Comparison of ENCODE assay signal across 1 cellular context in the genomic region with DNA sequence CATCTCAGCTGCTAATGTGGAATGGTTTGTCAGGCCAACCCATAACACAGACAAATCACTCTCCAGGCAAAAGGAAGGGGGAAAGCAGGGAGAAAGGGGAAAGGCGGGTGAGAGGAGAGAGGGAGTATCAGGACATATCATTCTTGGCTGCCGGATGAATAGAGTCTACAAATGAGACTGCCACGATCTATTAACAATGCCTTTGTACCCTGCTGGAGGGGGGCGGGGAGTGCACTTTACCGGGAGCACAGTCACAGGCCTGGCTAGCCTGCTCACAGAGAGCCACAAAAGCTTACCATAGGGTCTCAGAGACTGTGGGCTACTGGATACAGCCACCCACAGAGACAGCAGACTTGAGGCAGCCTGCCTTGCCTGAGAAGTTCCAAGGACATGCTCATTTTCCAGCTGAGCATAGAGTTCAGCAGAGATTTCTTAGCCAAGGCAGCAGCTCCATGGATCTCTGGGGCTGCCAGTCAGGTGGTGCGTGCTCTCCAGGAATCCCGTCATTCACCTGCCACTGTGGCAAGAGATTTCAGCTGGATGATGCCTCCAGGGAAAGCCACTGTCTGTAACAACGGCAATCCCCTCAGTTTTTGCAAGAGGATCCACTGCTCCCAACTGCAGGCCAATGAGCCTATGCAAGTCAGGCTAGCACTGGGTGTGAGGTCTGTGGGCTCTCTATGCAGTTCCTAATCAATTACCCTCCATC.
TF ChIP-seq lines count a peak whose summit lies in the region.

No MANE protein-coding gene starts in this region.

TF ChIP-seq in HCT116, 20 proteins besides CTCF, POLR2A, EP300 and RAD21:
- TF ChIP-seq JUND (IDR thresholded peaks at IDR 0.05): no peak
- TF ChIP-seq SRF (IDR thresholded peaks at IDR 0.05; ENCODE audit: low read depth): no peak
- TF ChIP-seq ZFX (IDR thresholded peaks at IDR 0.05): no peak
- TF ChIP-seq, protein P1, sequence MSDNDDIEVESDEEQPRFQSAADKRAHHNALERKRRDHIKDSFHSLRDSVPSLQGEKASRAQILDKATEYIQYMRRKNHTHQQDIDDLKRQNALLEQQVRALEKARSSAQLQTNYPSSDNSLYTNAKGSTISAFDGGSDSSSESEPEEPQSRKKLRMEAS (IDR thresholded peaks at IDR 0.05): no peak
- TF ChIP-seq FOSL1 (IDR thresholded peaks at IDR 0.05; ENCODE audit: low read depth): no peak
- TF ChIP-seq, protein P2, sequence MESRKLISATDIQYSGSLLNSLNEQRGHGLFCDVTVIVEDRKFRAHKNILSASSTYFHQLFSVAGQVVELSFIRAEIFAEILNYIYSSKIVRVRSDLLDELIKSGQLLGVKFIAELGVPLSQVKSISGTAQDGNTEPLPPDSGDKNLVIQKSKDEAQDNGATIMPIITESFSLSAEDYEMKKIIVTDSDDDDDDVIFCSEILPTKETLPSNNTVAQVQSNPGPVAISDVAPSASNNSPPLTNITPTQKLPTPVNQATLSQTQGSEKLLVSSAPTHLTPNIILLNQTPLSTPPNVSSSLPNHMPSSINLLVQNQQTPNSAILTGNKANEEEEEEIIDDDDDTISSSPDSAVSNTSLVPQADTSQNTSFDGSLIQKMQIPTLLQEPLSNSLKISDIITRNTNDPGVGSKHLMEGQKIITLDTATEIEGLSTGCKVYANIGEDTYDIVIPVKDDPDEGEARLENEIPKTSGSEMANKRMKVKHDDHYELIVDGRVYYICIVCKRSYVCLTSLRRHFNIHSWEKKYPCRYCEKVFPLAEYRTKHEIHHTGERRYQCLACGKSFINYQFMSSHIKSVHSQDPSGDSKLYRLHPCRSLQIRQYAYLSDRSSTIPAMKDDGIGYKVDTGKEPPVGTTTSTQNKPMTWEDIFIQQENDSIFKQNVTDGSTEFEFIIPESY (IDR thresholded peaks at IDR 0.05; ENCODE audit: extremely low read depth, insufficient replicate concordance, low read length): no peak
- no peak for TF ChIP-seq EGR1 (IDR thresholded peaks at IDR 0.05; ENCODE audit: low read depth)
- TF ChIP-seq ELF1 (IDR thresholded peaks at IDR 0.05; ENCODE audit: borderline replicate concordance, low read depth): no peak
- TF ChIP-seq EZH2 (IDR thresholded peaks at IDR 0.05): no peak
